ENCODE assay signal across 8 cellular contexts in genomic region chr17:78359216-78359935, GRCh38. TPM values are rescaled to one million over a fixed set of nuclear protein-coding genes. Genes with fewer than 3 reads are reported as not detected.
DNase-seq lines count a peak whose midpoint lies in the region; TF ChIP-seq lines count a peak whose summit lies in the region.

No MANE protein-coding gene starts in this region.

- H4K20me1 ChIP-seq in BLaER1 treated with 17β-estradiol and CSF1 and Interleukin-3, amounts not matched to agents 10 nM and 100 nM, result peaks cover 23 to 55% (median 38%) of the 10 kb centered on the region in 11 experiments
- H4K20me1 ChIP-seq in Karpas-422 (ENCODE audit: insufficient read depth, low read depth, low read length), result peaks cover 17% of the 10 kb centered on the region; the same call in 1 of the 2 replicates

- H3K9me3 Mint-ChIP-seq in activated CD4-positive, alpha-beta memory T cell treated with anti-CD3 and anti-CD28 coated beads for 36 hours, result no peaks in the 10 kb centered on the region
- no peaks in the 10 kb centered on the region for H3K9me3 Mint-ChIP-seq in osteocyte (ENCODE audit: unreplicated experiment)

- H3K36me3 Mint-ChIP-seq in activated CD4-positive, alpha-beta memory T cell treated with anti-CD3 and anti-CD28 coated beads for 36 hours, result peaks cover 44% of the 10 kb centered on the region
- peaks cover 32% of the 10 kb centered on the region for H3K36me3 Mint-ChIP-seq in osteocyte (ENCODE audit: unreplicated experiment)

- no peak overlapping the region for H2AFZ ChIP-seq in Karpas-422 (ENCODE audit: low read length)

- peak overlapping the region; percentile 90 for H3K27ac Mint-ChIP-seq in activated CD4-positive, alpha-beta memory T cell treated with anti-CD3 and anti-CD28 coated beads for 36 hours
- H3K27ac Mint-ChIP-seq in osteocyte (ENCODE audit: unreplicated experiment), result peak overlapping the region; percentile 79

- H3K4me1 ChIP-seq in BLaER1 treated with 17β-estradiol and CSF1 and Interleukin-3, amounts not matched to agents 10 nM and 100 nM, result peaks cover 16 to 90% (median 52%) of the 10 kb centered on the region in 10 experiments
- peaks cover 24% of the 10 kb centered on the region for H3K4me1 ChIP-seq in Karpas-422 (ENCODE audit: low read length)

- peaks cover 0 to 66% (median 59%) of the 10 kb centered on the region in 11 experiments; a peak in 18 of 22 replicates for H3K27me3 ChIP-seq in BLaER1 treated with 17β-estradiol and CSF1 and Interleukin-3, amounts not matched to agents 10 nM and 100 nM
- no peaks in the 10 kb centered on the region for H3K27me3 ChIP-seq in Karpas-422 (ENCODE audit: low read length)

- H3K4me3 ChIP-seq in BLaER1 treated with 17β-estradiol and CSF1 and Interleukin-3, amounts not matched to agents 10 nM and 100 nM, result peak overlapping the region; percentile 57 to 100 (median 82)
- H3K4me3 ChIP-seq in HFF-Myc (replicated peaks; ENCODE audit: low read depth, low read length), result peak overlapping the region; percentile 84
- H3K4me3 ChIP-seq in fibroblast of the aortic adventitia (ENCODE audit: low read depth, low read length), result peak overlapping the region; percentile 89
- no peak overlapping the region for H3K4me3 ChIP-seq in Karpas-422 (ENCODE audit: low read length)

- CTCF ChIA-PET in activated CD4-positive, alpha-beta memory T cell treated with anti-CD3 and anti-CD28 coated beads for 36 hours (lab: Charles Lee), result interaction anchor here (0.7 to 9.1 kb wide), 7 partner anchors 13 to 109 kb away, joined by 3 to 135 read pairs (median 10); no protein-coding TSS in a partner anchor

- no peaks in the 10 kb centered on the region for H3K9me2 ChIP-seq in Karpas-422 (replicated peaks; ENCODE audit: insufficient read depth, low read length)

- H3K9ac ChIP-seq in BLaER1 treated with 17β-estradiol and CSF1 and Interleukin-3, amounts not matched to agents 10 nM and 100 nM, result peak overlapping the region; percentile 65 to 98 (median 77)
- no peak overlapping the region for H3K9ac ChIP-seq in Karpas-422 (ENCODE audit: low read length)

- TF ChIP-seq CTCF in HFF-Myc (IDR thresholded peaks at IDR 0.05; ENCODE audit: low read depth, low read length, missing control alignments), result no peak
- no peak for TF ChIP-seq CTCF in fibroblast of the aortic adventitia (IDR thresholded peaks at IDR 0.05; ENCODE audit: insufficient read depth, low read length)
- TF ChIP-seq CTCF in osteocyte (IDR thresholded peaks at IDR 0.05), result no peak

- H3K4me1 Mint-ChIP-seq in activated CD4-positive, alpha-beta memory T cell treated with anti-CD3 and anti-CD28 coated beads for 36 hours (ENCODE audit: low read depth), result peaks cover 37% of the 10 kb centered on the region
- H3K4me1 Mint-ChIP-seq in osteocyte (ENCODE audit: unreplicated experiment), result peaks cover 55% of the 10 kb centered on the region

- peak overlapping the region in 10 of 11 experiments; percentile 34 to 95 (median 76); a peak in 18 of 22 replicates for H3K27ac ChIP-seq in BLaER1 treated with 17β-estradiol and CSF1 and Interleukin-3, amounts not matched to agents 10 nM and 100 nM
- H3K27ac ChIP-seq in Karpas-422 (ENCODE audit: low read length), result no peak overlapping the region

- peak overlapping the region; percentile 93 for H3K4me3 Mint-ChIP-seq in activated CD4-positive, alpha-beta memory T cell treated with anti-CD3 and anti-CD28 coated beads for 36 hours
- H3K4me3 Mint-ChIP-seq in osteocyte (ENCODE audit: unreplicated experiment), result peak overlapping the region; percentile 89

- no peak for DNase-seq in HFF-Myc (ENCODE audit: extremely low read depth, low read depth)
- peak; percentile 47 for DNase-seq in activated CD4-positive, alpha-beta memory T cell treated with anti-CD3 and anti-CD28 coated beads for 36 hours
- peak; percentile 52 for DNase-seq in fibroblast of the aortic adventitia (ENCODE audit: low read depth)
- DNase-seq in osteocyte (ENCODE audit: extremely low spot score, unreplicated experiment), result peak; percentile 88
- no peak for DNase-seq in Karpas-422
- DNase-seq in germinal center (ENCODE audit: low spot score), result no peak
- no peak for DNase-seq in activated gamma-delta T cell treated with Interleukin-2 at 50 U/mL for 16 hours

- H3K79me2 ChIP-seq in Karpas-422 (ENCODE audit: low read length), result no peaks in the 10 kb centered on the region

- peaks cover 0 to 46% (median 0%) of the 10 kb centered on the region in 11 experiments; a peak in 11 of 22 replicates for H3K36me3 ChIP-seq in BLaER1 treated with 17β-estradiol and CSF1 and Interleukin-3, amounts not matched to agents 10 nM and 100 nM
- no peaks in the 10 kb centered on the region for H3K36me3 ChIP-seq in Karpas-422 (ENCODE audit: insufficient read depth, low read length)

- H3K4me2 ChIP-seq in BLaER1 treated with 17β-estradiol and CSF1 and Interleukin-3, amounts not matched to agents 10 nM and 100 nM, result peak overlapping the region; percentile 95 to 100 (median 99)
- no peak overlapping the region for H3K4me2 ChIP-seq in Karpas-422 (ENCODE audit: low read depth, low read length, poor library complexity, severe bottlenecking)

- intact Hi-C loops in activated CD4-positive, alpha-beta memory T cell treated with anti-CD3 and anti-CD28 coated beads for 36 hours (cut with micrococcal nuclease), result no loop called here

- H3K9me3 ChIP-seq in BLaER1 treated with 17β-estradiol and CSF1 and Interleukin-3, amounts not matched to agents 10 nM and 100 nM (replicated peaks in 1 of 11), result peaks cover 0 to 21% (median 0%) of the 10 kb centered on the region in 11 experiments; a peak in 4 of 22 replicates
- no peaks in the 10 kb centered on the region for H3K9me3 ChIP-seq in Karpas-422 (ENCODE audit: low read length)

- POLR2A ChIA-PET in activated CD4-positive, alpha-beta memory T cell treated with anti-CD3 and anti-CD28 coated beads for 36 hours (lab: Charles Lee), result interaction anchor here (0.7 to 3.7 kb wide), 13 partner anchors 11 to 421 kb away, joined by 3 to 28 read pairs (median 6); partner anchors contain the start of gene PGS1

- peaks cover 4% of the 10 kb centered on the region for H3K27me3 Mint-ChIP-seq in activated CD4-positive, alpha-beta memory T cell treated with anti-CD3 and anti-CD28 coated beads for 36 hours
- H3K27me3 Mint-ChIP-seq in osteocyte (ENCODE audit: unreplicated experiment), result no peaks in the 10 kb centered on the region

RNA-seq across cellular contexts. Expression of gene SOCS3, which starts 0.5 kb away (rescaled TPM):
- total RNA-seq in activated CD4-positive, alpha-beta memory T cell treated with anti-CD3 and anti-CD28 coated beads for 36 hours, result 100 to 1,000 TPM; 162 to 167 TPM
- total RNA-seq in fibroblast of the aortic adventitia (ENCODE audit: low replicate concordance) (26.0 and 50.6 TPM in 2 replicates), osteocyte (79.1 and 86.4 TPM in 2 replicates)
- total RNA-seq in Karpas-422 (2014; rRNA removed; shearing (Covaris generic); ENCODE audit: low replicate concordance), result not detected in 2 replicates

RNA-seq across cellular contexts. Expression of gene PGS1, which starts 19.1 kb away (rescaled TPM):
- 10 to 100 TPM; 75.8 to 78.1 TPM for total RNA-seq in activated CD4-positive, alpha-beta memory T cell treated with anti-CD3 and anti-CD28 coated beads for 36 hours
- total RNA-seq in fibroblast of the aortic adventitia (ENCODE audit: low replicate concordance), result 13.9 and 40.2 TPM in 2 replicates
- total RNA-seq in osteocyte, result 52.7 and 53.0 TPM in 2 replicates
- total RNA-seq in Karpas-422 (2014; rRNA removed; shearing (Covaris generic); ENCODE audit: low replicate concordance), result 15.9 and 33.3 TPM in 2 replicates

Comparison
In these comparisons a context has a peak if more than half of its experiments do, and no peak if none do; other contexts are left out.
1. DNase-seq: peak in activated CD4-positive, alpha-beta memory T cell treated with anti-CD3 and anti-CD28 coated beads for 36 hours (single experiment), fibroblast of the aortic adventitia (single experiment) and osteocyte (single experiment); none in HFF-Myc (single experiment), Karpas-422 (single experiment), germinal center (single experiment) and activated gamma-delta T cell treated with Interleukin-2 at 50 U/mL for 16 hours (single experiment).
2. RNA of gene SOCS3, which starts 0.5 kb away (total RNA-seq): 162 to 167 TPM in activated CD4-positive, alpha-beta memory T cell treated with anti-CD3 and anti-CD28 coated beads for 36 hours, 79.1 to 86.4 TPM in osteocyte and 26.0 to 50.6 TPM in fibroblast of the aortic adventitia; not detected in Karpas-422; every median in the first group is over 10 times any median in the second.